In the genomic region with DNA sequence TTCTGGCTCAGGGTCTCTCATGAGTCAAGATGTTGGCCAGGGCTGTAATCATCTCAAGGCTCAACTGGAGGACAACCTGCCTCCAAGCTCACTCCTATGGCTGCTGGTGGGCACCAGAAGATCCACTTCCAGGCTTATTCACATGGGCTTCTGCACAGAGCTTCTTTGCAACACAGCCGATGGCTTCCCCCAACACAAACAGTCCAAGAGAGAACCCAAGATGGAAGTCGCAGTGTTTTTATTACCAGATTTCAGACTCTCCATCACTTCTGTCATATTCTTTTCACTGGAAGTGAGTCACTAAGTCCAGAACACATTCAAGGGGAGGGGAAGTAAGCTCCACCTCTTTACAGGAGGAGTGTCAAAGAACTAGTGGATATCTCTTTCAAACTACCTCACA, we compare ENCODE assay signal across 1 cellular context.
A peak's percentile ranks its signal among the peaks of the same experiment; 100 is the strongest.
TF ChIP-seq lines count a peak whose summit lies in the region.

No MANE protein-coding gene starts in this region.

TF ChIP-seq in K562, 482 proteins besides CTCF, POLR2A, EP300 and RAD21 (continued from another document):
- peak; percentile 67 for TF ChIP-seq MEIS2 (IDR thresholded peaks at IDR 0.05; ENCODE audit: partially characterized antibody)
- TF ChIP-seq ZNF79 (CRISPR knock-in tag; IDR thresholded peaks at IDR 0.05; ENCODE audit: low read depth) = peak; percentile 69; the same call in 1 of the 2 replicates
- TF ChIP-seq, protein P1, sequence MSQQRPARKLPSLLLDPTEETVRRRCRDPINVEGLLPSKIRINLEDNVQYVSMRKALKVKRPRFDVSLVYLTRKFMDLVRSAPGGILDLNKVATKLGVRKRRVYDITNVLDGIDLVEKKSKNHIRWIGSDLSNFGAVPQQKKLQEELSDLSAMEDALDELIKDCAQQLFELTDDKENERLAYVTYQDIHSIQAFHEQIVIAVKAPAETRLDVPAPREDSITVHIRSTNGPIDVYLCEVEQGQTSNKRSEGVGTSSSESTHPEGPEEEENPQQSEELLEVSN (IDR thresholded peaks at IDR 0.05; ENCODE audit: borderline replicate concordance in 1 of 2, extremely low read depth in 1 of 2, insufficient read depth in 1 of 2, insufficient read length in 1 of 2, low read depth in 1 of 2, low read length in 1 of 2, poor library complexity in 1 of 2, severe bottlenecking in 1 of 2) = no peak
- TF ChIP-seq TOE1 (IDR thresholded peaks at IDR 0.05; ENCODE audit: borderline replicate concordance) = no peak
- TF ChIP-seq TOE1 (CRISPR knock-in tag; IDR thresholded peaks at IDR 0.05; ENCODE audit: borderline replicate concordance, low read depth) = no peak
- no peak for TF ChIP-seq FOXP1 (CRISPR knock-in tag; IDR thresholded peaks at IDR 0.05)
- no peak for TF ChIP-seq LARP7 (IDR thresholded peaks at IDR 0.05)
- TF ChIP-seq KLF6 (CRISPR knock-in tag; IDR thresholded peaks at IDR 0.05; ENCODE audit: borderline replicate concordance) = peak; percentile 69; the same call in 1 of the 2 replicates
- TF ChIP-seq, protein P2, sequence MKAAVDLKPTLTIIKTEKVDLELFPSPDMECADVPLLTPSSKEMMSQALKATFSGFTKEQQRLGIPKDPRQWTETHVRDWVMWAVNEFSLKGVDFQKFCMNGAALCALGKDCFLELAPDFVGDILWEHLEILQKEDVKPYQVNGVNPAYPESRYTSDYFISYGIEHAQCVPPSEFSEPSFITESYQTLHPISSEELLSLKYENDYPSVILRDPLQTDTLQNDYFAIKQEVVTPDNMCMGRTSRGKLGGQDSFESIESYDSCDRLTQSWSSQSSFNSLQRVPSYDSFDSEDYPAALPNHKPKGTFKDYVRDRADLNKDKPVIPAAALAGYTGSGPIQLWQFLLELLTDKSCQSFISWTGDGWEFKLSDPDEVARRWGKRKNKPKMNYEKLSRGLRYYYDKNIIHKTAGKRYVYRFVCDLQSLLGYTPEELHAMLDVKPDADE (conservative IDR thresholded peaks at IDR 0.05; ENCODE audit: control insufficient read depth, low read depth, low read length) = no peak
- TF ChIP-seq PYGO2 (tag; IDR thresholded peaks at IDR 0.05) = peak; percentile 83
- no peak for TF ChIP-seq CBFB (CRISPR knock-in tag; IDR thresholded peaks at IDR 0.05)
- no peak for TF ChIP-seq ZNF174 (CRISPR knock-in tag; IDR thresholded peaks at IDR 0.05)
- TF ChIP-seq, protein P3, sequence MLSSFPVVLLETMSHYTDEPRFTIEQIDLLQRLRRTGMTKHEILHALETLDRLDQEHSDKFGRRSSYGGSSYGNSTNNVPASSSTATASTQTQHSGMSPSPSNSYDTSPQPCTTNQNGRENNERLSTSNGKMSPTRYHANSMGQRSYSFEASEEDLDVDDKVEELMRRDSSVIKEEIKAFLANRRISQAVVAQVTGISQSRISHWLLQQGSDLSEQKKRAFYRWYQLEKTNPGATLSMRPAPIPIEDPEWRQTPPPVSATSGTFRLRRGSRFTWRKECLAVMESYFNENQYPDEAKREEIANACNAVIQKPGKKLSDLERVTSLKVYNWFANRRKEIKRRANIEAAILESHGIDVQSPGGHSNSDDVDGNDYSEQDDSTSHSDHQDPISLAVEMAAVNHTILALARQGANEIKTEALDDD (IDR thresholded peaks at IDR 0.05) = no peak
- TF ChIP-seq, protein P4, sequence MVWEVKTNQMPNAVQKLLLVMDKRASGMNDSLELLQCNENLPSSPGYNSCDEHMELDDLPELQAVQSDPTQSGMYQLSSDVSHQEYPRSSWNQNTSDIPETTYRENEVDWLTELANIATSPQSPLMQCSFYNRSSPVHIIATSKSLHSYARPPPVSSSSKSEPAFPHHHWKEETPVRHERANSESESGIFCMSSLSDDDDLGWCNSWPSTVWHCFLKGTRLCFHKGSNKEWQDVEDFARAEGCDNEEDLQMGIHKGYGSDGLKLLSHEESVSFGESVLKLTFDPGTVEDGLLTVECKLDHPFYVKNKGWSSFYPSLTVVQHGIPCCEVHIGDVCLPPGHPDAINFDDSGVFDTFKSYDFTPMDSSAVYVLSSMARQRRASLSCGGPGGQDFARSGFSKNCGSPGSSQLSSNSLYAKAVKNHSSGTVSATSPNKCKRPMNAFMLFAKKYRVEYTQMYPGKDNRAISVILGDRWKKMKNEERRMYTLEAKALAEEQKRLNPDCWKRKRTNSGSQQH (CRISPR knock-in tag; IDR thresholded peaks at IDR 0.05) = no peak
- no peak for TF ChIP-seq TCF7 (IDR thresholded peaks at IDR 0.05; ENCODE audit: borderline replicate concordance)
- no peak for TF ChIP-seq DIDO1 (tag; IDR thresholded peaks at IDR 0.05; ENCODE audit: low read depth)
- TF ChIP-seq BRD9 (IDR thresholded peaks at IDR 0.05; ENCODE audit: low read depth, partially characterized antibody) = no peak
- TF ChIP-seq TBL1XR1 (IDR thresholded peaks at IDR 0.05; ENCODE audit: low read length in 2 of 2) = no peak
- peak; percentile 89 for TF ChIP-seq SMAD4 (CRISPR knock-in tag; conservative IDR thresholded peaks at IDR 0.05)
- no peak for TF ChIP-seq NR4A1 (CRISPR knock-in tag; IDR thresholded peaks at IDR 0.05)
- peak; percentile 87; the same call in 1 of the 2 replicates for TF ChIP-seq NR4A1 (tag; IDR thresholded peaks at IDR 0.05)
- TF ChIP-seq, protein P5, sequence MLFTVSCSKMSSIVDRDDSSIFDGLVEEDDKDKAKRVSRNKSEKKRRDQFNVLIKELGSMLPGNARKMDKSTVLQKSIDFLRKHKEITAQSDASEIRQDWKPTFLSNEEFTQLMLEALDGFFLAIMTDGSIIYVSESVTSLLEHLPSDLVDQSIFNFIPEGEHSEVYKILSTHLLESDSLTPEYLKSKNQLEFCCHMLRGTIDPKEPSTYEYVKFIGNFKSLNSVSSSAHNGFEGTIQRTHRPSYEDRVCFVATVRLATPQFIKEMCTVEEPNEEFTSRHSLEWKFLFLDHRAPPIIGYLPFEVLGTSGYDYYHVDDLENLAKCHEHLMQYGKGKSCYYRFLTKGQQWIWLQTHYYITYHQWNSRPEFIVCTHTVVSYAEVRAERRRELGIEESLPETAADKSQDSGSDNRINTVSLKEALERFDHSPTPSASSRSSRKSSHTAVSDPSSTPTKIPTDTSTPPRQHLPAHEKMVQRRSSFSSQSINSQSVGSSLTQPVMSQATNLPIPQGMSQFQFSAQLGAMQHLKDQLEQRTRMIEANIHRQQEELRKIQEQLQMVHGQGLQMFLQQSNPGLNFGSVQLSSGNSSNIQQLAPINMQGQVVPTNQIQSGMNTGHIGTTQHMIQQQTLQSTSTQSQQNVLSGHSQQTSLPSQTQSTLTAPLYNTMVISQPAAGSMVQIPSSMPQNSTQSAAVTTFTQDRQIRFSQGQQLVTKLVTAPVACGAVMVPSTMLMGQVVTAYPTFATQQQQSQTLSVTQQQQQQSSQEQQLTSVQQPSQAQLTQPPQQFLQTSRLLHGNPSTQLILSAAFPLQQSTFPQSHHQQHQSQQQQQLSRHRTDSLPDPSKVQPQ (CRISPR knock-in tag; IDR thresholded peaks at IDR 0.05; ENCODE audit: borderline replicate concordance) = no peak
- TF ChIP-seq, protein P6, sequence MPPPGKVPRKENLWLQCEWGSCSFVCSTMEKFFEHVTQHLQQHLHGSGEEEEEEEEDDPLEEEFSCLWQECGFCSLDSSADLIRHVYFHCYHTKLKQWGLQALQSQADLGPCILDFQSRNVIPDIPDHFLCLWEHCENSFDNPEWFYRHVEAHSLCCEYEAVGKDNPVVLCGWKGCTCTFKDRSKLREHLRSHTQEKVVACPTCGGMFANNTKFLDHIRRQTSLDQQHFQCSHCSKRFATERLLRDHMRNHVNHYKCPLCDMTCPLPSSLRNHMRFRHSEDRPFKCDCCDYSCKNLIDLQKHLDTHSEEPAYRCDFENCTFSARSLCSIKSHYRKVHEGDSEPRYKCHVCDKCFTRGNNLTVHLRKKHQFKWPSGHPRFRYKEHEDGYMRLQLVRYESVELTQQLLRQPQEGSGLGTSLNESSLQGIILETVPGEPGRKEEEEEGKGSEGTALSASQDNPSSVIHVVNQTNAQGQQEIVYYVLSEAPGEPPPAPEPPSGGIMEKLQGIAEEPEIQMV (tag; conservative IDR thresholded peaks at IDR 0.05; ENCODE audit: low read depth) = peak; percentile 82
- TF ChIP-seq ZBTB8A (IDR thresholded peaks at IDR 0.05; ENCODE audit: partially characterized antibody) = no peak
- no peak for TF ChIP-seq ZNF507 (tag; conservative IDR thresholded peaks at IDR 0.05)
- TF ChIP-seq, protein P7, sequence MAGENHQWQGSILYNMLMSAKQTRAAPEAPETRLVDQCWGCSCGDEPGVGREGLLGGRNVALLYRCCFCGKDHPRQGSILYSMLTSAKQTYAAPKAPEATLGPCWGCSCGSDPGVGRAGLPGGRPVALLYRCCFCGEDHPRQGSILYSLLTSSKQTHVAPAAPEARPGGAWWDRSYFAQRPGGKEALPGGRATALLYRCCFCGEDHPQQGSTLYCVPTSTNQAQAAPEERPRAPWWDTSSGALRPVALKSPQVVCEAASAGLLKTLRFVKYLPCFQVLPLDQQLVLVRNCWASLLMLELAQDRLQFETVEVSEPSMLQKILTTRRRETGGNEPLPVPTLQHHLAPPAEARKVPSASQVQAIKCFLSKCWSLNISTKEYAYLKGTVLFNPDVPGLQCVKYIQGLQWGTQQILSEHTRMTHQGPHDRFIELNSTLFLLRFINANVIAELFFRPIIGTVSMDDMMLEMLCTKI (IDR thresholded peaks at IDR 0.05; ENCODE audit: partially characterized antibody) = no peak
- TF ChIP-seq RBBP5 (IDR thresholded peaks at IDR 0.05; ENCODE audit: borderline replicate concordance, insufficient read depth, low read length, poor library complexity, severe bottlenecking) = no peak
- 0 out of 2 replicates have a peak, but pooled peaks have one; percentile 25 for TF ChIP-seq HDAC2 (IDR thresholded peaks at IDR 0.05)
- TF ChIP-seq, protein P8, sequence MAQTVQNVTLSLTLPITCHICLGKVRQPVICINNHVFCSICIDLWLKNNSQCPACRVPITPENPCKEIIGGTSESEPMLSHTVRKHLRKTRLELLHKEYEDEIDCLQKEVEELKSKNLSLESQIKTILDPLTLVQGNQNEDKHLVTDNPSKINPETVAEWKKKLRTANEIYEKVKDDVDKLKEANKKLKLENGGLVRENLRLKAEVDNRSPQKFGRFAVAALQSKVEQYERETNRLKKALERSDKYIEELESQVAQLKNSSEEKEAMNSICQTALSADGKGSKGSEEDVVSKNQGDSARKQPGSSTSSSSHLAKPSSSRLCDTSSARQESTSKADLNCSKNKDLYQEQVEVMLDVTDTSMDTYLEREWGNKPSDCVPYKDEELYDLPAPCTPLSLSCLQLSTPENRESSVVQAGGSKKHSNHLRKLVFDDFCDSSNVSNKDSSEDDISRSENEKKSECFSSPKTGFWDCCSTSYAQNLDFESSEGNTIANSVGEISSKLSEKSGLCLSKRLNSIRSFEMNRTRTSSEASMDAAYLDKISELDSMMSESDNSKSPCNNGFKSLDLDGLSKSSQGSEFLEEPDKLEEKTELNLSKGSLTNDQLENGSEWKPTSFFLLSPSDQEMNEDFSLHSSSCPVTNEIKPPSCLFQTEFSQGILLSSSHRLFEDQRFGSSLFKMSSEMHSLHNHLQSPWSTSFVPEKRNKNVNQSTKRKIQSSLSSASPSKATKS (CRISPR knock-in tag; IDR thresholded peaks at IDR 0.05) = 0 out of 2 replicates have a peak, but pooled peaks have one; percentile 26
- TF ChIP-seq MEF2D (tag; conservative IDR thresholded peaks at IDR 0.05; ENCODE audit: low read depth) = peak; percentile 82; the same call in 1 of the 2 replicates
- TF ChIP-seq ZNF175 (CRISPR knock-in tag; IDR thresholded peaks at IDR 0.05; ENCODE audit: low read depth) = peak; percentile 80; the same call in 1 of the 2 replicates
- TF ChIP-seq, protein P9, sequence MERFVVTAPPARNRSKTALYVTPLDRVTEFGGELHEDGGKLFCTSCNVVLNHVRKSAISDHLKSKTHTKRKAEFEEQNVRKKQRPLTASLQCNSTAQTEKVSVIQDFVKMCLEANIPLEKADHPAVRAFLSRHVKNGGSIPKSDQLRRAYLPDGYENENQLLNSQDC (CRISPR knock-in tag; IDR thresholded peaks at IDR 0.05) = no peak
- TF ChIP-seq ILK (tag; IDR thresholded peaks at IDR 0.05; ENCODE audit: borderline replicate concordance, low read depth) = peak; percentile 37; the same call in 1 of the 2 replicates
- TF ChIP-seq RBM34 (IDR thresholded peaks at IDR 0.05; ENCODE audit: borderline replicate concordance, insufficient read depth, low read length) = no peak
- no peak for TF ChIP-seq HSF4 (CRISPR knock-in tag; IDR thresholded peaks at IDR 0.05; ENCODE audit: borderline replicate concordance)
- TF ChIP-seq PTRF (tag; IDR thresholded peaks at IDR 0.05) = peak; percentile 84
- no peak for TF ChIP-seq POLR2AphosphoS5 (IDR thresholded peaks at IDR 0.05; ENCODE audit: control insufficient read depth, insufficient read depth, low read depth, low read length)
- no peak for TF ChIP-seq HNRNPLL (IDR thresholded peaks at IDR 0.05; ENCODE audit: low read depth, low read length, poor library complexity, severe bottlenecking)
TF ChIP-seq in K562: peak in this region for 45.
